2 cellular contexts compared by ENCODE assay signal in genomic region chrX:51710264-51710987, GRCh38. TPM values are rescaled to one million over a fixed set of nuclear protein-coding genes. Genes with fewer than 3 reads are reported as not detected.
"Had no signal": no experiment of that assay in that cellular context is flagged by ENCODE, and none has a peak within 500 bp of the region (broad histone marks: within the 10 kb centered on the region; RNA-seq: fewer than 3 reads in every experiment).

CENPVL1 (plus strand) TSS chrX:51710512; CDS start chrX:51710512, 0 bp downstream.

RNA-seq across cellular contexts. Expression of gene CENPVL1, which starts in this region (rescaled TPM):
- total RNA-seq: G401, GM12878 had no signal
- polyA plus RNA-seq: GM12878 had no signal
